Comparison of ENCODE assay signal across 1 cellular context in the genomic region with DNA sequence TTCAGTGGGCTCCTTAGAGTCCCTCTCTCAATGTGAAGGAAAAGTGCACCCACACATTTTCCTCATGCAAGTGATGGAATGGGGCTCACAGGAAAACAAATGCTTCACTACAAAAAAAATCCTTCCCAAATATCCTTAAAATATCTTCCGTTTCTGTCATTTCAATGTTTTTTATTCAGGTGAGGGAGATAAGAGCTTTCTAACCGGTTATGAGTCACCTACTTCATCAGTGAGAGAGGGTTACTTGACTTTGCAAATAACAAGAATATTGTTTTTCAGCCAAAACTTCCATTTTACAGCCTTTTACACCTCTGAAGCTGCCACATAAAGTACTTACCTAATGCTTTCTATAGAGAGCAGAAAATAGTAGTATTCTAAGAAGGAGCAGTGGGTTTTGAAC.
TF ChIP-seq lines count a peak whose summit lies in the region.

No MANE protein-coding gene starts in this region.

TF ChIP-seq in SK-N-SH, 30 proteins besides CTCF, POLR2A, EP300 and RAD21:
- TF ChIP-seq SIN3A (IDR thresholded peaks at IDR 0.05; ENCODE audit: borderline replicate concordance, low read depth, low read length), result no peak
- no peak for TF ChIP-seq GATA2 (CRISPR knock-in tag; IDR thresholded peaks at IDR 0.05)
- TF ChIP-seq, protein P1, sequence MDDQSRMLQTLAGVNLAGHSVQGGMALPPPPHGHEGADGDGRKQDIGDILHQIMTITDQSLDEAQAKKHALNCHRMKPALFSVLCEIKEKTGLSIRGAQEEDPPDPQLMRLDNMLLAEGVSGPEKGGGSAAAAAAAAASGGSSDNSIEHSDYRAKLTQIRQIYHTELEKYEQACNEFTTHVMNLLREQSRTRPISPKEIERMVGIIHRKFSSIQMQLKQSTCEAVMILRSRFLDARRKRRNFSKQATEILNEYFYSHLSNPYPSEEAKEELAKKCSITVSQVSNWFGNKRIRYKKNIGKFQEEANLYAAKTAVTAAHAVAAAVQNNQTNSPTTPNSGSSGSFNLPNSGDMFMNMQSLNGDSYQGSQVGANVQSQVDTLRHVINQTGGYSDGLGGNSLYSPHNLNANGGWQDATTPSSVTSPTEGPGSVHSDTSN (IDR thresholded peaks at IDR 0.05), result no peak
- no peak for TF ChIP-seq TEAD4 (IDR thresholded peaks at IDR 0.05; ENCODE audit: borderline replicate concordance, insufficient read depth)
- no peak for TF ChIP-seq MXI1 (IDR thresholded peaks at IDR 0.05; ENCODE audit: low read depth, low read length)
- TF ChIP-seq, protein P2, sequence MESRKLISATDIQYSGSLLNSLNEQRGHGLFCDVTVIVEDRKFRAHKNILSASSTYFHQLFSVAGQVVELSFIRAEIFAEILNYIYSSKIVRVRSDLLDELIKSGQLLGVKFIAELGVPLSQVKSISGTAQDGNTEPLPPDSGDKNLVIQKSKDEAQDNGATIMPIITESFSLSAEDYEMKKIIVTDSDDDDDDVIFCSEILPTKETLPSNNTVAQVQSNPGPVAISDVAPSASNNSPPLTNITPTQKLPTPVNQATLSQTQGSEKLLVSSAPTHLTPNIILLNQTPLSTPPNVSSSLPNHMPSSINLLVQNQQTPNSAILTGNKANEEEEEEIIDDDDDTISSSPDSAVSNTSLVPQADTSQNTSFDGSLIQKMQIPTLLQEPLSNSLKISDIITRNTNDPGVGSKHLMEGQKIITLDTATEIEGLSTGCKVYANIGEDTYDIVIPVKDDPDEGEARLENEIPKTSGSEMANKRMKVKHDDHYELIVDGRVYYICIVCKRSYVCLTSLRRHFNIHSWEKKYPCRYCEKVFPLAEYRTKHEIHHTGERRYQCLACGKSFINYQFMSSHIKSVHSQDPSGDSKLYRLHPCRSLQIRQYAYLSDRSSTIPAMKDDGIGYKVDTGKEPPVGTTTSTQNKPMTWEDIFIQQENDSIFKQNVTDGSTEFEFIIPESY (IDR thresholded peaks at IDR 0.05; ENCODE audit: borderline replicate concordance, low read depth), result no peak
- no peak for TF ChIP-seq TCF12 (IDR thresholded peaks at IDR 0.05)
- TF ChIP-seq GABPA (IDR thresholded peaks at IDR 0.05; ENCODE audit: low read depth), result no peak
- TF ChIP-seq, protein P3, sequence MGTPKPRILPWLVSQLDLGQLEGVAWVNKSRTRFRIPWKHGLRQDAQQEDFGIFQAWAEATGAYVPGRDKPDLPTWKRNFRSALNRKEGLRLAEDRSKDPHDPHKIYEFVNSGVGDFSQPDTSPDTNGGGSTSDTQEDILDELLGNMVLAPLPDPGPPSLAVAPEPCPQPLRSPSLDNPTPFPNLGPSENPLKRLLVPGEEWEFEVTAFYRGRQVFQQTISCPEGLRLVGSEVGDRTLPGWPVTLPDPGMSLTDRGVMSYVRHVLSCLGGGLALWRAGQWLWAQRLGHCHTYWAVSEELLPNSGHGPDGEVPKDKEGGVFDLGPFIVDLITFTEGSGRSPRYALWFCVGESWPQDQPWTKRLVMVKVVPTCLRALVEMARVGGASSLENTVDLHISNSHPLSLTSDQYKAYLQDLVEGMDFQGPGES (IDR thresholded peaks at IDR 0.05; ENCODE audit: low read depth, low read length), result no peak
- no peak for TF ChIP-seq TAF1 (IDR thresholded peaks at IDR 0.05; ENCODE audit: borderline replicate concordance, low read depth, low read length)
- TF ChIP-seq CHD2 (IDR thresholded peaks at IDR 0.05; ENCODE audit: low read length, partially characterized antibody), result no peak
- TF ChIP-seq NFIC (IDR thresholded peaks at IDR 0.05; ENCODE audit: borderline replicate concordance), result no peak
- TF ChIP-seq, protein P4, sequence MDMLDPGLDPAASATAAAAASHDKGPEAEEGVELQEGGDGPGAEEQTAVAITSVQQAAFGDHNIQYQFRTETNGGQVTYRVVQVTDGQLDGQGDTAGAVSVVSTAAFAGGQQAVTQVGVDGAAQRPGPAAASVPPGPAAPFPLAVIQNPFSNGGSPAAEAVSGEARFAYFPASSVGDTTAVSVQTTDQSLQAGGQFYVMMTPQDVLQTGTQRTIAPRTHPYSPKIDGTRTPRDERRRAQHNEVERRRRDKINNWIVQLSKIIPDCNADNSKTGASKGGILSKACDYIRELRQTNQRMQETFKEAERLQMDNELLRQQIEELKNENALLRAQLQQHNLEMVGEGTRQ (IDR thresholded peaks at IDR 0.05; ENCODE audit: borderline replicate concordance, low read depth, low read length), result no peak
- TF ChIP-seq JUND (IDR thresholded peaks at IDR 0.05), result no peak
- TF ChIP-seq POLR2AphosphoS5 (IDR thresholded peaks at IDR 0.05; ENCODE audit: low read depth, low read length), result no peak
- no peak for TF ChIP-seq FOXM1 (IDR thresholded peaks at IDR 0.05; ENCODE audit: low read depth)
- no peak for TF ChIP-seq YY1 (IDR thresholded peaks at IDR 0.05; ENCODE audit: low read depth)
- TF ChIP-seq RFX5 (IDR thresholded peaks at IDR 0.05; ENCODE audit: low read length), result no peak
- TF ChIP-seq RXRA (IDR thresholded peaks at IDR 0.05; ENCODE audit: borderline replicate concordance, low read depth), result no peak
